Comparison of ENCODE assay signal across 8 cellular contexts in genomic region chrX:154378799-154379568, GRCh38. TPM values are rescaled to one million over a fixed set of nuclear protein-coding genes. Genes with fewer than 3 reads are reported as not detected.
DNase-seq lines count a peak whose midpoint lies in the region; ATAC-seq and TF ChIP-seq lines count a peak whose summit lies in the region.

Gene EMD, plus strand, starts transcription at chrX:154379295. Its CDS starts 190 bp downstream, at chrX:154379485.

- ATAC-seq in GM21528 (IDR thresholded peaks at IDR 0.05; ENCODE audit: low FRiP score, unreplicated experiment), result peak; percentile 81

- peak; percentile 100 for DNase-seq in DMS 273 (lab: John Stamatoyannopoulos, UW; ENCODE audit: unreplicated experiment)
- DNase-seq in OCI-M2 (lab: John Stamatoyannopoulos, UW; ENCODE audit: unreplicated experiment), result peak; percentile 69
- peak; percentile 95 for DNase-seq in activated T-cell treated with anti-CD3 and anti-CD28 coated beads for 48 hours (ENCODE audit: low read depth)
- DNase-seq in epithelial cell of esophagus (ENCODE audit: low read depth), result peak; percentile 97
- DNase-seq in mucosa of gallbladder (ENCODE audit: low spot score), result peak; percentile 97
- peak; percentile 82 to 95 for DNase-seq in stimulated activated CD8-positive, alpha-beta memory T cell treated with anti-CD3 and anti-CD28 coated beads, Interleukin-4, amount 100 ng/mL, for 4 hours (ENCODE audit: low read depth in 2 of 2, low spot score in 1 of 2)

- peaks cover 2% of the 10 kb centered on the region for H3K36me3 Mint-ChIP-seq in IgD-negative memory B cell

- TF ChIP-seq CTCF in epithelial cell of esophagus (IDR thresholded peaks at IDR 0.05; ENCODE audit: insufficient read depth, low read depth, low read length, missing control alignments), result no peak

- peak within 1 kb of the TSS; percentile 82 to 91 (median 90) for H3K4me3 Mint-ChIP-seq in IgD-negative memory B cell

- H3K9me3 Mint-ChIP-seq in IgD-negative memory B cell, result peaks cover 0 to 2% (median 0%) of the 10 kb centered on the region in 3 donors

- peaks cover 3 to 9% (median 4%) of the 10 kb centered on the region in 3 donors for H3K4me1 Mint-ChIP-seq in IgD-negative memory B cell

- H3K4me3 ChIP-seq in epithelial cell of esophagus (ENCODE audit: low read length), result peak within 1 kb of the TSS; percentile 66

- H3K27ac Mint-ChIP-seq in IgD-negative memory B cell, result peak within 1 kb of the TSS; percentile 93 to 98 (median 96)

- no peaks in the 10 kb centered on the region for H3K27me3 Mint-ChIP-seq in IgD-negative memory B cell

RNA-seq across cellular contexts. Expression of gene EMD, which starts in this region (rescaled TPM):
- polyA plus RNA-seq in IgD-negative memory B cell, result 32.4 TPM
- 62.6 TPM for total RNA-seq in mucosa of gallbladder

Comparison
In these comparisons a context has a peak if more than half of its experiments do, and no peak if none do; other contexts are left out.
1. Peak in every context shown above with its lines: DNase-seq, ATAC-seq and H3K4me3 ChIP-seq.